16 cellular contexts compared by ENCODE assay signal in the genomic region with DNA sequence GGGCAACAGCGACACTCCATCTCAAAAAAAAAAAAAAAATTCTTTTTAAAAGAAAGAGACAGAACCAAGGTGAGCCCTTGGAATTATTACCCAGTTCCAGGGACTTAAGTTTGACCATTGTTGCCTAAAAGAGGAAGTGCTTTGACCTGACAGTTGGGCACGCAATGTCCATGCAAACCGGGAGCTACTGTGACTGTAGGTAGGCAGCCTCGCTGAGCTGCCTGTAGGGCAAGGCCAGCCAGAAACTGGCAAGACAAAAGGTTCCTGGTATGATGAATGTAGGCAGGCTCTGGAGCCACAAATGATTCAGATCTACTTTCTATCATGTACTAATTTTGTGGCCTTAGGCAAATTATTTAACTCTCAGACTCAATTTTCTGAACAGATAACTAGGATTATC.
A peak's percentile ranks its signal among the peaks of the same experiment; 100 is the strongest.
DNase-seq lines count a peak whose midpoint lies in the region; ATAC-seq and TF ChIP-seq lines count a peak whose summit lies in the region.
"Had no signal": no experiment of that assay in that cellular context is flagged by ENCODE, and none has a peak within 500 bp of the region (broad histone marks: within the 10 kb centered on the region; RNA-seq: fewer than 3 reads in every experiment).

No MANE protein-coding gene starts in this region.

- H4K20me1 ChIP-seq in mammary epithelial cell (ENCODE audit: insufficient read depth, low read length) = no peaks in the 10 kb centered on the region

- no peak overlapping the region for H3K4me2 ChIP-seq in mammary epithelial cell (ENCODE audit: insufficient read depth, low read depth, low read length)
- H3K4me2 ChIP-seq: BLaER1 treated with 17β-estradiol and CSF1 and Interleukin-3, amounts not matched to agents 10 nM and 100 nM had no signal

- H3K4me1 ChIP-seq in mammary epithelial cell (ENCODE audit: insufficient read depth, low read length) (no peaks in the 10 kb centered on the region), breast epithelium (no peaks in the 10 kb centered on the region), adrenal gland (replicated peaks in 1 of 2) (no peaks in the 10 kb centered on the region)

- ATAC-seq in HG03097 (IDR thresholded peaks at IDR 0.05; ENCODE audit: low FRiP score, unreplicated experiment) (no peak), GM18873 (IDR thresholded peaks at IDR 0.05; ENCODE audit: low FRiP score, unreplicated experiment) (no peak)

- no peak overlapping the region for H3K4me3 ChIP-seq in mammary epithelial cell (replicated peaks in 1 of 3; ENCODE audit: insufficient read depth in 1 of 3, low read depth in 2 of 3, low read length in 3 of 3)
- H3K4me3 ChIP-seq in breast epithelium = no peak overlapping the region
- no peak overlapping the region for H3K4me3 ChIP-seq in adrenal gland
- H3K4me3 ChIP-seq: BLaER1 treated with 17β-estradiol and CSF1 and Interleukin-3, amounts not matched to agents 10 nM and 100 nM had no signal

- no peaks in the 10 kb centered on the region for H3K36me3 ChIP-seq in mammary epithelial cell (ENCODE audit: insufficient read depth, low read length)
- no peaks in the 10 kb centered on the region for H3K36me3 ChIP-seq in breast epithelium
- no peaks in the 10 kb centered on the region for H3K36me3 ChIP-seq in adrenal gland (replicated peaks in 1 of 2)
- H3K36me3 ChIP-seq: BLaER1 treated with 17β-estradiol and CSF1 and Interleukin-3, amounts not matched to agents 10 nM and 100 nM had no signal

- H3K27ac ChIP-seq in mammary epithelial cell (ENCODE audit: insufficient read depth, low read depth, low read length) = no peak overlapping the region
- H3K27ac ChIP-seq in breast epithelium = no peak overlapping the region
- H3K27ac ChIP-seq in adrenal gland = no peak overlapping the region
- H3K27ac ChIP-seq in epithelial cell of prostate = no peak overlapping the region
- H3K27ac ChIP-seq: BLaER1 treated with 17β-estradiol and CSF1 and Interleukin-3, amounts not matched to agents 10 nM and 100 nM had no signal

- no peak overlapping the region for H3K9ac ChIP-seq in mammary epithelial cell (ENCODE audit: insufficient read depth, low read length)
- H3K9ac ChIP-seq: BLaER1 treated with 17β-estradiol and CSF1 and Interleukin-3, amounts not matched to agents 10 nM and 100 nM had no signal

- H3K27me3 ChIP-seq in mammary epithelial cell (ENCODE audit: insufficient read depth, low read length) (no peaks in the 10 kb centered on the region), breast epithelium (no peaks in the 10 kb centered on the region), adrenal gland (no peaks in the 10 kb centered on the region)
- H3K27me3 ChIP-seq: BLaER1 treated with 17β-estradiol and CSF1 and Interleukin-3, amounts not matched to agents 10 nM and 100 nM had no signal

- no peaks in the 10 kb centered on the region for H3K79me2 ChIP-seq in mammary epithelial cell (ENCODE audit: insufficient read depth, low read length)

- WGBS in mammary epithelial cell (ENCODE audit: low coverage, missing lambda C conversion rate) = 60% methylated on average over 4 of the region's 4 CpGs
- WGBS in adrenal gland, 4 donors = 23 to 49% (median 42%) methylated on average over 4 of the region's 4 CpGs

- dilution Hi-C loops in mammary epithelial cell (cut with HindIII; ENCODE audit: low sequenced_read_pairs) = no loop called here

- intact Hi-C loops in mammary epithelial cell (cut with micrococcal nuclease) (no loop called here), breast epithelium (cut with DNase I; ENCODE audit: low total_unique reads) (no loop called here), adrenal gland (cut with DNase I) (no loop called here)

- TF ChIP-seq CTCF in mammary epithelial cell (conservative IDR thresholded peaks at IDR 0.05 in 1 of 2, IDR thresholded peaks at IDR 0.05 in 1 of 2; ENCODE audit: extremely low read depth in 1 of 2, insufficient read depth in 1 of 2, low read depth in 1 of 2, low read length in 2 of 2) = no peak
- TF ChIP-seq CTCF in breast epithelium (IDR thresholded peaks at IDR 0.05) = no peak
- no peak for TF ChIP-seq CTCF in adrenal gland (IDR thresholded peaks at IDR 0.05)
- no peak for TF ChIP-seq CTCF in GM13977 (IDR thresholded peaks at IDR 0.05; ENCODE audit: extremely low read depth, insufficient read depth, missing control alignments)

- in situ Hi-C loops in mammary epithelial cell (cut with MboI; ENCODE audit: low sequenced_read_pairs in 2 of 2) = no loop called here
- in situ Hi-C loops in GM13977 (cut with MboI; ENCODE audit: low pct_unique_long_range_greater_than_20kb, low sequenced_read_pairs, unreplicated experiment) = no loop called here

- no TSS peak for BruUV-seq in mammary epithelial cell (replicated peaks; lab: Mats Ljungman, UMichigan)

- CTCF ChIA-PET in mammary epithelial cell (lab: Charles Lee; ENCODE audit: low non-redundant PET) = no interaction called here

- TF ChIP-seq POLR2A in breast epithelium (IDR thresholded peaks at IDR 0.05) (no peak), adrenal gland (IDR thresholded peaks at IDR 0.05) (no peak)

- H3K9me3 ChIP-seq in mammary epithelial cell (replicated peaks; ENCODE audit: insufficient read depth, low read length) (no peaks in the 10 kb centered on the region), breast epithelium (no peaks in the 10 kb centered on the region), adrenal gland (replicated peaks in 1 of 3) (no peaks in the 10 kb centered on the region)

- H2AFZ ChIP-seq in mammary epithelial cell (ENCODE audit: low read depth, low read length) = no peak overlapping the region

- peak; percentile 41 for DNase-seq in mammary epithelial cell
- DNase-seq in breast epithelium (ENCODE audit: low spot score in 2 of 2) = no peak
- DNase-seq in adrenal gland = peak; percentile 40 to 68 (median 58)
- DNase-seq in epithelial cell of prostate (ENCODE audit: low read depth, low spot score) = peak; percentile 40
- DNase-seq in pons (ENCODE audit: low spot score) = peak; percentile 5
- no peak for DNase-seq in GM13977 (ENCODE audit: low spot score)
- DNase-seq: 8988T; AML-193; CD4-positive, CD25-positive, alpha-beta regulatory T cell; DMS53; HCEC 1CT; HFFc6; IMR-90 had no signal

Comparison
In these comparisons a context has a peak if more than half of its experiments do, and no peak if none do; other contexts are left out.
1. DNase-seq: peak in mammary epithelial cell (single experiment), adrenal gland (7 of 7), epithelial cell of prostate (single experiment) and pons (single experiment); none in breast epithelium (0 of 2) and GM13977 (single experiment).